ENCODE assay signal across 23 cellular contexts in genomic region chr9:114093031-114093471, GRCh38. TPM values are rescaled to one million over a fixed set of nuclear protein-coding genes. Genes with fewer than 3 reads are reported as not detected.
DNase-seq lines count a peak whose midpoint lies in the region; ATAC-seq and TF ChIP-seq lines count a peak whose summit lies in the region.
"Had no signal": no experiment of that assay in that cellular context is flagged by ENCODE, and none has a peak within 500 bp of the region (broad histone marks: within the 10 kb centered on the region; RNA-seq: fewer than 3 reads in every experiment).

No MANE protein-coding gene starts in this region.

- no peaks in the 10 kb centered on the region for H3K4me1 Mint-ChIP-seq in endodermal cell

- WGBS in endodermal cell (ENCODE audit: insufficient coverage in 1 of 2, insufficient read length in 1 of 2), 2 experiments, result 86% methylated on average over 4 of the region's 4 CpGs; no CpG with 5 or more reads in 1 of the 2 experiments
- no CpG with 5 or more reads among the region's 4 CpGs for WGBS in neuronal stem cell (ENCODE audit: extremely low coverage in 2 of 2, insufficient read length in 2 of 2, insufficient replicate concordance in 1 of 2), 2 donors

- no peak overlapping the region for H3K4me2 ChIP-seq in neuronal stem cell (ENCODE audit: insufficient read depth, low read length, poor library complexity, severe bottlenecking)
- H3K4me2 ChIP-seq: SK-N-SH had no signal

- no peak overlapping the region for H2BK12ac ChIP-seq in neuronal stem cell (ENCODE audit: low read length)

- no peak overlapping the region for H3K4me3 Mint-ChIP-seq in endodermal cell
- H3K4me3 Mint-ChIP-seq: CD4-positive, alpha-beta T cell had no signal

- peak overlapping the region; percentile 67 for H2AK5ac ChIP-seq in neuronal stem cell (ENCODE audit: low read depth, low read length)

- H3K36me3 ChIP-seq in endodermal cell (ENCODE audit: control insufficient read depth, insufficient read depth, low read length) (no peaks in the 10 kb centered on the region), neuronal stem cell (replicated peaks in 1 of 2; ENCODE audit: control insufficient read depth in 2 of 2, insufficient read depth in 2 of 2, low read length in 2 of 2) (no peaks in the 10 kb centered on the region), upper lobe of right lung (no peaks in the 10 kb centered on the region)

- no peak overlapping the region for H3K18ac ChIP-seq in neuronal stem cell (ENCODE audit: low read length)

- H3K4me1 ChIP-seq in endodermal cell (ENCODE audit: control insufficient read depth, insufficient read depth, low read length) (no peaks in the 10 kb centered on the region), neuronal stem cell (ENCODE audit: control insufficient read depth in 2 of 2, insufficient read depth in 1 of 2, low read depth in 1 of 2, low read length in 2 of 2) (no peaks in the 10 kb centered on the region), upper lobe of right lung (peaks cover 5% of the 10 kb centered on the region)

- H3K4me3 ChIP-seq in endodermal cell (ENCODE audit: low read length) (no peak overlapping the region), neuronal stem cell (ENCODE audit: low read length in 2 of 2) (no peak overlapping the region), upper lobe of right lung (no peak overlapping the region)

- no peak for TF ChIP-seq CTCF in endodermal cell (conservative IDR thresholded peaks at IDR 0.05)
- no peak for TF ChIP-seq CTCF in upper lobe of right lung (IDR thresholded peaks at IDR 0.05)

- H2BK5ac ChIP-seq in neuronal stem cell (ENCODE audit: low read length), result no peak overlapping the region

- H3K79me1 ChIP-seq in neuronal stem cell (ENCODE audit: low read depth, low read length), result no peaks in the 10 kb centered on the region

- peak overlapping the region; percentile 22 for H3K14ac ChIP-seq in neuronal stem cell (ENCODE audit: low read length)

- H3K27ac Mint-ChIP-seq in endodermal cell, result no peak overlapping the region
- H3K27ac Mint-ChIP-seq: CD4-positive, alpha-beta T cell had no signal

- ATAC-seq in upper lobe of right lung, result no peak
- ATAC-seq in GM18868 (IDR thresholded peaks at IDR 0.05; ENCODE audit: unreplicated experiment), result no peak
- ATAC-seq in GM19351 (IDR thresholded peaks at IDR 0.05; ENCODE audit: unreplicated experiment), result no peak

- peaks cover 26% of the 10 kb centered on the region for H3K27me3 ChIP-seq in endodermal cell (ENCODE audit: control insufficient read depth, insufficient read depth, low read length, poor library complexity, severe bottlenecking)
- H3K27me3 ChIP-seq in neuronal stem cell (ENCODE audit: control insufficient read depth in 3 of 3, insufficient read depth in 3 of 3, low read depth in 1 of 3, low read length in 3 of 3), result peaks cover 0 to 49% (median 20%) of the 10 kb centered on the region in 3 experiments
- H3K27me3 ChIP-seq in upper lobe of right lung, result peaks cover 15% of the 10 kb centered on the region

- H3K23ac ChIP-seq in neuronal stem cell (ENCODE audit: low read depth, low read length, poor library complexity), result no peak overlapping the region

- peaks cover 6% of the 10 kb centered on the region for H3K36me3 Mint-ChIP-seq in endodermal cell (ENCODE audit: low read depth)

- H3K27ac ChIP-seq in endodermal cell (ENCODE audit: low read depth, low read length), result no peak overlapping the region
- H3K27ac ChIP-seq in neuronal stem cell (replicated peaks; ENCODE audit: low read length), result no peak overlapping the region
- H3K27ac ChIP-seq in upper lobe of right lung, result no peak overlapping the region

- H4K8ac ChIP-seq in neuronal stem cell (ENCODE audit: low read depth, low read length), result no peak overlapping the region

- intact Hi-C loops in upper lobe of right lung (cut with DNase I) (no loop called here), cardiac septum (cut with DNase I) (no loop called here)

- H2BK15ac ChIP-seq in neuronal stem cell (ENCODE audit: low read length), result no peak overlapping the region

- H3K9ac ChIP-seq in endodermal cell (ENCODE audit: extremely low read depth, low read length, poor library complexity, severe bottlenecking) (no peak overlapping the region), neuronal stem cell (ENCODE audit: low read depth, low read length, poor library complexity) (peak overlapping the region; percentile 34)
- H3K9ac ChIP-seq: SK-N-SH had no signal

- peak; percentile 38 for DNase-seq in activated effector memory CD4-positive, alpha-beta T cell treated with anti-CD3 and anti-CD28 coated beads, Interleukin-2, amount 50 U/mL, for 16 hours
- DNase-seq in activated effector memory CD4-positive, alpha-beta T cell treated with Interleukin-2 at 50 U/mL for 16 hours, result no peak
- DNase-seq in endodermal cell, result peak; percentile 21
- DNase-seq in neuronal stem cell (ENCODE audit: low spot score), result no peak
- peak; percentile 26 for DNase-seq in upper lobe of right lung
- no peak for DNase-seq in cardiac septum (ENCODE audit: low spot score)
- DNase-seq: DMS53, Karpas-422, NCI-H1092, NCI-H1417 treated with DMSO at 0.1 percent for 48 hours, NCI-H187, NCI-H2081 treated with DMSO at 0.1 percent for 48 hours, NCI-H2171 treated with DMSO at 0.1 percent for 48 hours, NCI-H345, NCI-H524, NCI-H774, SK-N-SH had no signal

- peaks cover 19% of the 10 kb centered on the region for H3K27me3 Mint-ChIP-seq in endodermal cell (ENCODE audit: insufficient read depth)

- no peaks in the 10 kb centered on the region for H3K9me3 Mint-ChIP-seq in endodermal cell
- H3K9me3 Mint-ChIP-seq: CD4-positive, alpha-beta T cell had no signal

- H3K4ac ChIP-seq in neuronal stem cell (ENCODE audit: low read length), result no peak overlapping the region

- H3K9me3 ChIP-seq in endodermal cell (ENCODE audit: control insufficient read depth, low read length), result no peaks in the 10 kb centered on the region
- H3K9me3 ChIP-seq in neuronal stem cell (replicated peaks in 1 of 2; ENCODE audit: control insufficient read depth in 2 of 2, insufficient read depth in 1 of 2, low read depth in 1 of 2, low read length in 2 of 2), result no peaks in the 10 kb centered on the region
- no peaks in the 10 kb centered on the region for H3K9me3 ChIP-seq in upper lobe of right lung
- H3K9me3 ChIP-seq: SK-N-SH had no signal

- no peak overlapping the region for H2BK120ac ChIP-seq in neuronal stem cell (ENCODE audit: low read depth, low read length)

- no peak overlapping the region for H2AFZ ChIP-seq in neuronal stem cell (ENCODE audit: low read length)

- peak overlapping the region; percentile 40 for H4K91ac ChIP-seq in neuronal stem cell (ENCODE audit: low read depth, low read length, poor library complexity)

RNA-seq across cellular contexts. Expression of gene KIF12, which starts 6.0 kb away (rescaled TPM):
- total RNA-seq in endodermal cell (10 to 100 TPM; 11.4 to 16.3 TPM), upper lobe of right lung (6.2 TPM), cardiac septum (not detected)
- 3.3 TPM for polyA plus RNA-seq in endodermal cell (2013, experiment 1 of 2)
- 4.1 TPM for polyA plus RNA-seq in endodermal cell (2013, experiment 2 of 2)
- 0.18 TPM for polyA plus RNA-seq in neuronal stem cell (2013, experiment 1 of 2)
- 0.22 TPM for polyA plus RNA-seq in neuronal stem cell (2013, experiment 2 of 2)
- total RNA-seq: CD4-positive, alpha-beta T cell; Daoy; H4 had no signal

RNA-seq across cellular contexts. Expression of gene AMBP, which starts 15.0 kb away (rescaled TPM):
- total RNA-seq in endodermal cell (1 to 10 TPM in 1 of 2 donors, under 1 TPM in 1; 0.68 to 2.9 TPM), upper lobe of right lung (0.67 TPM), cardiac septum (not detected)
- 0.32 TPM for polyA plus RNA-seq in endodermal cell (2013, experiment 1 of 2)
- 0.58 TPM for polyA plus RNA-seq in endodermal cell (2013, experiment 2 of 2)
- 0.06 TPM for polyA plus RNA-seq in neuronal stem cell (2013, experiment 1 of 2)
- polyA plus RNA-seq in neuronal stem cell (2013, experiment 2 of 2), result 0.11 TPM
- total RNA-seq: CD4-positive, alpha-beta T cell; G401 had no signal

Comparison
In these comparisons a context has a peak if more than half of its experiments do, and no peak if none do; other contexts are left out.
1. DNase-seq: peak in activated effector memory CD4-positive, alpha-beta T cell treated with anti-CD3 and anti-CD28 coated beads, Interleukin-2, amount 50 U/mL, for 16 hours (single experiment), endodermal cell (single experiment) and upper lobe of right lung (single experiment); none in activated effector memory CD4-positive, alpha-beta T cell treated with Interleukin-2 at 50 U/mL for 16 hours (single experiment), neuronal stem cell (single experiment) and cardiac septum (single experiment).